Comparison of ENCODE assay signal across 7 cellular contexts in genomic region chr17:68512967-68513474, GRCh38. TPM values are rescaled to one million over a fixed set of nuclear protein-coding genes. Genes with fewer than 3 reads are reported as not detected.
DNase-seq lines count a peak whose midpoint lies in the region; ATAC-seq, FAIRE-seq and TF ChIP-seq lines count a peak whose summit lies in the region.

No MANE protein-coding gene starts in this region.

- no peak for TF ChIP-seq EP300 in sigmoid colon (IDR thresholded peaks at IDR 0.05)

- no peak for ATAC-seq in activated naive CD8-positive, alpha-beta T cell treated with anti-CD3 and anti-CD28 coated beads, Interleukin-2, amount 50 U/mL, for 24 hours

- H3K27ac ChIP-seq in iPS DF 6.9 (ENCODE audit: low read length) (no peak overlapping the region), sigmoid colon (peak overlapping the region; percentile 97 to 99 (median 98))

- no peaks in the 10 kb centered on the region for H3K9me3 Mint-ChIP-seq in activated naive CD8-positive, alpha-beta T cell treated with anti-CD3 and anti-CD28 coated beads, Interleukin-2, amount 50 U/mL, for 24 hours

- TF ChIP-seq CTCF in GM06990 (IDR thresholded peaks at IDR 0.05; ENCODE audit: insufficient read depth, low read length, poor library complexity, severe bottlenecking) (no peak), sigmoid colon (IDR thresholded peaks at IDR 0.05) (no peak)

- H3K4me1 ChIP-seq in iPS DF 6.9 (ENCODE audit: control insufficient read depth, insufficient read depth, low read length) (no peaks in the 10 kb centered on the region), sigmoid colon (peaks cover 0 to 32% (median 27%) of the 10 kb centered on the region in 4 donors)

- DNase-seq in GM06990 (ENCODE audit: extremely low read depth, insufficient read length) (no peak), MV-4-11 (lab: John Stamatoyannopoulos, UW) (peak; percentile 18), iPS DF 6.9 (ENCODE audit: low read depth, low spot score) (peak; percentile 27), sigmoid colon (peak; percentile 75), epidermal melanocyte (ENCODE audit: insufficient read length, low spot score) (no peak), frontal cortex (ENCODE audit: low spot score in 2 of 2) (no peak)
- DNase-seq in activated naive CD8-positive, alpha-beta T cell treated with anti-CD3 and anti-CD28 coated beads, Interleukin-2, amount 50 U/mL, for 24 hours = no peak

- H3K27me3 Mint-ChIP-seq in activated naive CD8-positive, alpha-beta T cell treated with anti-CD3 and anti-CD28 coated beads, Interleukin-2, amount 50 U/mL, for 24 hours = no peaks in the 10 kb centered on the region

- H3K36me3 Mint-ChIP-seq in activated naive CD8-positive, alpha-beta T cell treated with anti-CD3 and anti-CD28 coated beads, Interleukin-2, amount 50 U/mL, for 24 hours (ENCODE audit: low read depth) = peaks cover 40% of the 10 kb centered on the region

- intact Hi-C loops in sigmoid colon (cut with DNase I) = loop anchor here (5.0 kb wide), 3 partner anchors 56 to 476 kb away; partner anchors contain the start of genes AMZ2, KPNA2 and WIPI1

- FAIRE-seq in frontal cortex (lab: Jason Lieb, UNC) = no peak

- H3K36me3 ChIP-seq in GM06990 (ENCODE audit: control insufficient read depth, insufficient read depth, low read length) = peaks cover 4% of the 10 kb centered on the region
- H3K36me3 ChIP-seq in iPS DF 6.9 (ENCODE audit: control insufficient read depth, insufficient read depth, low read length) = peaks cover 7% of the 10 kb centered on the region; the same call in 1 of the 2 replicates
- H3K36me3 ChIP-seq in sigmoid colon = peaks cover 0 to 25% (median 5%) of the 10 kb centered on the region in 4 donors

- H3K27ac Mint-ChIP-seq in activated naive CD8-positive, alpha-beta T cell treated with anti-CD3 and anti-CD28 coated beads, Interleukin-2, amount 50 U/mL, for 24 hours = peak overlapping the region; percentile 96

- peaks cover 56% of the 10 kb centered on the region for H3K4me1 Mint-ChIP-seq in activated naive CD8-positive, alpha-beta T cell treated with anti-CD3 and anti-CD28 coated beads, Interleukin-2, amount 50 U/mL, for 24 hours

- H3K27me3 ChIP-seq in GM06990 (replicated peaks; ENCODE audit: control insufficient read depth, insufficient read depth, low read length) = no peaks in the 10 kb centered on the region
- no peaks in the 10 kb centered on the region for H3K27me3 ChIP-seq in iPS DF 6.9 (ENCODE audit: control insufficient read depth, insufficient read depth, low read length)
- H3K27me3 ChIP-seq in sigmoid colon = no peaks in the 10 kb centered on the region

- no peak for TF ChIP-seq POLR2A in sigmoid colon (IDR thresholded peaks at IDR 0.05)

- H3K4me3 Mint-ChIP-seq in activated naive CD8-positive, alpha-beta T cell treated with anti-CD3 and anti-CD28 coated beads, Interleukin-2, amount 50 U/mL, for 24 hours = peak overlapping the region; percentile 99

- no CpG with 5 or more reads among the region's 20 CpGs for WGBS in iPS DF 6.9 (ENCODE audit: insufficient coverage, insufficient read length)
- 0% methylated on average over 20 of the region's 20 CpGs for WGBS in sigmoid colon, 2 donors

- H3K9me3 ChIP-seq in iPS DF 6.9 (ENCODE audit: control insufficient read depth, insufficient read depth, low read length) (peaks cover 1% of the 10 kb centered on the region; the same call in 1 of the 2 replicates), sigmoid colon (no peaks in the 10 kb centered on the region)

- H3K4me3 ChIP-seq in GM06990 (replicated peaks; ENCODE audit: low read depth, low read length) = peak overlapping the region; percentile 94
- H3K4me3 ChIP-seq in iPS DF 6.9 (ENCODE audit: low read length) = peak overlapping the region; percentile 74
- peak overlapping the region; percentile 72 to 95 (median 88) for H3K4me3 ChIP-seq in sigmoid colon

RNA-seq across cellular contexts. Expression of gene PRKAR1A, which starts 0.8 kb away (rescaled TPM):
- 100 to 1,000 TPM; 206 to 268 (median 230) TPM for total RNA-seq in sigmoid colon
- polyA plus RNA-seq in sigmoid colon = 10 to 100 TPM; 53.6 to 68.3 (median 57.1) TPM
- 411 TPM for total RNA-seq in frontal cortex

RNA-seq across cellular contexts. Expression of gene WIPI1, which starts 55.7 kb away (rescaled TPM):
- total RNA-seq in sigmoid colon (10 to 100 TPM; 18.9 to 28.5 (median 22.3) TPM), frontal cortex (8.2 TPM)
- polyA plus RNA-seq in sigmoid colon = 10 to 100 TPM; 63.2 to 78.8 (median 78.1) TPM

Comparison
In these comparisons a context has a peak if more than half of its experiments do, and no peak if none do; other contexts are left out.
1. DNase-seq: peak in MV-4-11 (single experiment), iPS DF 6.9 (single experiment) and sigmoid colon (single experiment); none in GM06990 (single experiment), activated naive CD8-positive, alpha-beta T cell treated with anti-CD3 and anti-CD28 coated beads, Interleukin-2, amount 50 U/mL, for 24 hours (single experiment), epidermal melanocyte (single experiment) and frontal cortex (0 of 2).
2. Peak in every context shown above with its lines, with median percentiles within 50 percentile points of each other: H3K4me3 ChIP-seq.